In genomic region chr13:99464441-99464949, GRCh38 we compare ENCODE assay signal across 12 cellular contexts. TPM values are rescaled to one million over a fixed set of nuclear protein-coding genes. Genes with fewer than 3 reads are reported as not detected.
DNase-seq lines count a peak whose midpoint lies in the region; ATAC-seq and FAIRE-seq lines count a peak whose summit lies in the region.
"Had no signal": no experiment of that assay in that cellular context is flagged by ENCODE, and none has a peak within 500 bp of the region (broad histone marks: within the 10 kb centered on the region; RNA-seq: fewer than 3 reads in every experiment).

No MANE protein-coding gene starts in this region.

- H4K20me1 ChIP-seq in BLaER1 treated with 17β-estradiol and CSF1 and Interleukin-3, amounts not matched to agents 10 nM and 100 nM = no peaks in the 10 kb centered on the region

- no peak for DNase-seq in GM19239 (ENCODE audit: insufficient read length, low spot score)
- no peak for DNase-seq in activated naive CD8-positive, alpha-beta T cell treated with anti-CD3 and anti-CD28 coated beads, Interleukin-2, amount 10 ng/mL, durations not matched to agents 7 days and 5 days
- DNase-seq: GDM1, heart right ventricle, NCI-H774 had no signal

- ATAC-seq in activated naive CD8-positive, alpha-beta T cell treated with anti-CD3 and anti-CD28 coated beads, Interleukin-2, amount 10 ng/mL, durations not matched to agents 7 days and 5 days (ENCODE audit: low read depth) = peak; percentile 65
- ATAC-seq in GM18858 (IDR thresholded peaks at IDR 0.05; ENCODE audit: unreplicated experiment) = no peak
- no peak for ATAC-seq in HG02623 (IDR thresholded peaks at IDR 0.05; ENCODE audit: unreplicated experiment)
- no peak for ATAC-seq in GM19455 (IDR thresholded peaks at IDR 0.05; ENCODE audit: unreplicated experiment)
- no peak for ATAC-seq in HG02840 (IDR thresholded peaks at IDR 0.05; ENCODE audit: low FRiP score, unreplicated experiment)

- peak; percentile 77 for FAIRE-seq in GM19239 (lab: Jason Lieb, UNC)

- H3K4me3 ChIP-seq in BLaER1 treated with 17β-estradiol and CSF1 and Interleukin-3, amounts not matched to agents 10 nM and 100 nM = peak overlapping the region in 1 of 10 experiments; percentile 23; a peak in 1 of 20 replicates
- peak overlapping the region in 1 of 2 donors; percentile 45 for H3K4me3 ChIP-seq in mucosa of rectum (ENCODE audit: low read length in 2 of 2)
- H3K4me3 ChIP-seq: heart right ventricle had no signal

- H3K4me1 Mint-ChIP-seq in activated naive CD8-positive, alpha-beta T cell treated with anti-CD3 and anti-CD28 coated beads, Interleukin-2, amount 10 ng/mL, durations not matched to agents 7 days and 5 days = peaks cover 14% of the 10 kb centered on the region

- POLR2A ChIA-PET in activated naive CD8-positive, alpha-beta T cell treated with anti-CD3 and anti-CD28 coated beads, Interleukin-2, amount 10 ng/mL, durations not matched to agents 7 days and 5 days (lab: Charles Lee) = no interaction called here

- peak overlapping the region; percentile 47 to 83 (median 61) for H3K4me2 ChIP-seq in BLaER1 treated with 17β-estradiol and CSF1 and Interleukin-3, amounts not matched to agents 10 nM and 100 nM

- no peaks in the 10 kb centered on the region for H3K27me3 ChIP-seq in BLaER1 treated with 17β-estradiol and CSF1 and Interleukin-3, amounts not matched to agents 10 nM and 100 nM
- H3K27me3 ChIP-seq in mucosa of rectum (ENCODE audit: control insufficient read depth in 2 of 2, insufficient read depth in 2 of 2, low read length in 2 of 2) = no peaks in the 10 kb centered on the region

- H3K36me3 Mint-ChIP-seq in activated naive CD8-positive, alpha-beta T cell treated with anti-CD3 and anti-CD28 coated beads, Interleukin-2, amount 10 ng/mL, durations not matched to agents 7 days and 5 days = peaks cover 2% of the 10 kb centered on the region

- H3K27ac ChIP-seq in BLaER1 treated with 17β-estradiol and CSF1 and Interleukin-3, amounts not matched to agents 10 nM and 100 nM = peak overlapping the region in 8 of 11 experiments; percentile 13 to 64 (median 38); a peak in 14 of 22 replicates
- H3K27ac ChIP-seq in mucosa of rectum (ENCODE audit: low read depth in 2 of 2, low read length in 2 of 2) = peak overlapping the region; percentile 17 to 33
- H3K27ac ChIP-seq: VCaP had no signal

- H3K9me3 Mint-ChIP-seq in activated naive CD8-positive, alpha-beta T cell treated with anti-CD3 and anti-CD28 coated beads, Interleukin-2, amount 10 ng/mL, durations not matched to agents 7 days and 5 days = peaks cover 4% of the 10 kb centered on the region

- peaks cover 15 to 39% (median 20%) of the 10 kb centered on the region in 10 experiments for H3K4me1 ChIP-seq in BLaER1 treated with 17β-estradiol and CSF1 and Interleukin-3, amounts not matched to agents 10 nM and 100 nM
- H3K4me1 ChIP-seq in mucosa of rectum (ENCODE audit: control insufficient read depth in 2 of 2, insufficient read depth in 2 of 2, low read length in 2 of 2) = no peaks in the 10 kb centered on the region

- peak overlapping the region in 5 of 11 experiments; percentile 2 to 44 (median 20); a peak in 7 of 22 replicates for H3K9ac ChIP-seq in BLaER1 treated with 17β-estradiol and CSF1 and Interleukin-3, amounts not matched to agents 10 nM and 100 nM
- no peak overlapping the region for H3K9ac ChIP-seq in mucosa of rectum (ENCODE audit: low read depth in 1 of 2, low read length in 2 of 2)

- no peaks in the 10 kb centered on the region for H3K27me3 Mint-ChIP-seq in activated naive CD8-positive, alpha-beta T cell treated with anti-CD3 and anti-CD28 coated beads, Interleukin-2, amount 10 ng/mL, durations not matched to agents 7 days and 5 days

- H3K36me3 ChIP-seq in BLaER1 treated with 17β-estradiol and CSF1 and Interleukin-3, amounts not matched to agents 10 nM and 100 nM = no peaks in the 10 kb centered on the region
- H3K36me3 ChIP-seq in mucosa of rectum (ENCODE audit: control insufficient read depth in 2 of 2, insufficient read depth in 2 of 2, low read length in 2 of 2) = no peaks in the 10 kb centered on the region
- H3K36me3 ChIP-seq: heart right ventricle had no signal

- H3K9me3 ChIP-seq in BLaER1 treated with 17β-estradiol and CSF1 and Interleukin-3, amounts not matched to agents 10 nM and 100 nM (replicated peaks in 1 of 11) = 0 out of 22 replicates have a peak, but pooled peaks cover 0 to 4% (median 0%) of the 10 kb centered on the region in 11 experiments
- no peaks in the 10 kb centered on the region for H3K9me3 ChIP-seq in mucosa of rectum (ENCODE audit: control insufficient read depth in 2 of 2, low read length in 2 of 2)
- H3K9me3 ChIP-seq: heart right ventricle had no signal

- peak overlapping the region; percentile 92 for H3K27ac Mint-ChIP-seq in activated naive CD8-positive, alpha-beta T cell treated with anti-CD3 and anti-CD28 coated beads, Interleukin-2, amount 10 ng/mL, durations not matched to agents 7 days and 5 days

- peak overlapping the region; percentile 67 for H3K4me3 Mint-ChIP-seq in activated naive CD8-positive, alpha-beta T cell treated with anti-CD3 and anti-CD28 coated beads, Interleukin-2, amount 10 ng/mL, durations not matched to agents 7 days and 5 days

RNA-seq across cellular contexts. Expression of gene TM9SF2, which starts 36.8 kb away (rescaled TPM):
- 10 to 100 TPM; 58.4 to 59.7 TPM for total RNA-seq in activated naive CD8-positive, alpha-beta T cell treated with anti-CD3 and anti-CD28 coated beads, Interleukin-2, amount 10 ng/mL, durations not matched to agents 7 days and 5 days
